In genomic region chr10:62755662-62756653, GRCh38 we compare ENCODE assay signal across 22 cellular contexts. TPM values are rescaled to one million over a fixed set of nuclear protein-coding genes. Genes with fewer than 3 reads are reported as not detected.
DNase-seq lines count a peak whose midpoint lies in the region; ATAC-seq, FAIRE-seq and TF ChIP-seq lines count a peak whose summit lies in the region.
"Had no signal": no experiment of that assay in that cellular context is flagged by ENCODE, and none has a peak within 500 bp of the region (broad histone marks: within the 10 kb centered on the region; RNA-seq: fewer than 3 reads in every experiment).

No MANE protein-coding gene starts in this region.

- no peaks in the 10 kb centered on the region for H3K9me3 ChIP-seq in naive thymus-derived CD4-positive, alpha-beta T cell (ENCODE audit: control insufficient read depth in 2 of 3, low read length in 3 of 3)
- H3K9me3 ChIP-seq in Karpas-422 (ENCODE audit: low read length) = no peaks in the 10 kb centered on the region
- H3K9me3 ChIP-seq: gastrocnemius medialis had no signal

- H3K9me2 ChIP-seq in Karpas-422 (replicated peaks; ENCODE audit: insufficient read depth, low read length) = no peaks in the 10 kb centered on the region

- H3K27me3 ChIP-seq in naive thymus-derived CD4-positive, alpha-beta T cell (ENCODE audit: control insufficient read depth in 2 of 2, insufficient read depth in 2 of 2, low read length in 2 of 2) = no peaks in the 10 kb centered on the region
- H3K27me3 ChIP-seq in Karpas-422 (ENCODE audit: low read length) = no peaks in the 10 kb centered on the region
- H3K27me3 ChIP-seq: cardiac muscle cell, gastrocnemius medialis had no signal

- H3K4me1 Mint-ChIP-seq in activated naive CD8-positive, alpha-beta T cell (ENCODE audit: low read depth) = peaks cover 38% of the 10 kb centered on the region
- H3K4me1 Mint-ChIP-seq in naive thymus-derived CD4-positive, alpha-beta T cell = peaks cover 18 to 24% (median 23%) of the 10 kb centered on the region in 7 donors

- H3K4me3 Mint-ChIP-seq in activated naive CD8-positive, alpha-beta T cell = peak overlapping the region; percentile 44
- peak overlapping the region in 7 of 10 donors; percentile 1 to 34 (median 10) for H3K4me3 Mint-ChIP-seq in naive thymus-derived CD4-positive, alpha-beta T cell
- H3K4me3 Mint-ChIP-seq: T-helper 1 cell treated with Interleukin-12 subunit alpha and Interleukin-12 subunit beta and Interleukin-4 antibody, amounts not matched to agents 30 μg/mL and 1 μg/mL, for 36 hours had no signal

- no peaks in the 10 kb centered on the region for H3K36me3 ChIP-seq in naive thymus-derived CD4-positive, alpha-beta T cell (ENCODE audit: control insufficient read depth in 2 of 3, insufficient read depth in 3 of 3, low read length in 3 of 3)
- H3K36me3 ChIP-seq in Karpas-422 (ENCODE audit: insufficient read depth, low read length) = no peaks in the 10 kb centered on the region
- H3K36me3 ChIP-seq: cardiac muscle cell, gastrocnemius medialis, WERI-Rb-1 had no signal

- DNase-seq in GM12891 (ENCODE audit: insufficient read length, low spot score) = no peak
- peak in 5 of 9 donors; percentile 12 to 43 (median 39) for DNase-seq in naive thymus-derived CD4-positive, alpha-beta T cell
- no peak for DNase-seq in Karpas-422
- DNase-seq: activated CD8-positive, alpha-beta memory T cell treated with anti-CD3 and anti-CD28 coated beads for 24 hours; AML-193; amniotic stem cell; gastrocnemius medialis; kidney; NCI-H1436 treated with DMSO at 0.1 percent for 48 hours; NCI-H2171 treated with DMSO at 0.1 percent for 48 hours; NCI-H69; SIG-M5; WERI-Rb-1 had no signal

- no peak for TF ChIP-seq POLR2A in GM12891 (IDR thresholded peaks at IDR 0.05; ENCODE audit: low read depth, low read length)

- peaks cover 15 to 22% of the 10 kb centered on the region in 2 donors for H3K4me1 ChIP-seq in naive thymus-derived CD4-positive, alpha-beta T cell (ENCODE audit: control insufficient read depth in 2 of 2, insufficient read depth in 2 of 2, low read length in 2 of 2)
- H3K4me1 ChIP-seq in Karpas-422 (ENCODE audit: low read length) = no peaks in the 10 kb centered on the region

- H3K36me3 Mint-ChIP-seq in activated naive CD8-positive, alpha-beta T cell = no peaks in the 10 kb centered on the region
- peaks cover 0 to 9% (median 0%) of the 10 kb centered on the region in 5 donors for H3K36me3 Mint-ChIP-seq in naive thymus-derived CD4-positive, alpha-beta T cell

- H3K9ac ChIP-seq in Karpas-422 (ENCODE audit: low read length) = no peak overlapping the region

- ATAC-seq in HG02610 (IDR thresholded peaks at IDR 0.05; ENCODE audit: unreplicated experiment) = peak; percentile 46
- peak; percentile 60 for ATAC-seq in naive thymus-derived CD4-positive, alpha-beta T cell
- no peak for ATAC-seq in GM19455 (IDR thresholded peaks at IDR 0.05; ENCODE audit: unreplicated experiment)
- ATAC-seq in GM21619 (IDR thresholded peaks at IDR 0.05; ENCODE audit: unreplicated experiment) = no peak
- ATAC-seq in HG03159 (IDR thresholded peaks at IDR 0.05; ENCODE audit: unreplicated experiment) = no peak
- ATAC-seq: esophagus mucosa, gastrocnemius medialis had no signal

- H3K4me3 ChIP-seq in naive thymus-derived CD4-positive, alpha-beta T cell (ENCODE audit: low read length) = no peak overlapping the region
- H3K4me3 ChIP-seq in Karpas-422 (ENCODE audit: low read length) = no peak overlapping the region
- H3K4me3 ChIP-seq: cardiac muscle cell, gastrocnemius medialis had no signal

- H3K27me3 Mint-ChIP-seq in activated naive CD8-positive, alpha-beta T cell = no peaks in the 10 kb centered on the region
- peaks cover 0 to 11% (median 0%) of the 10 kb centered on the region in 5 donors for H3K27me3 Mint-ChIP-seq in naive thymus-derived CD4-positive, alpha-beta T cell

- H3K27ac ChIP-seq in naive thymus-derived CD4-positive, alpha-beta T cell (ENCODE audit: low read depth, low read length) = no peak overlapping the region
- no peak overlapping the region for H3K27ac ChIP-seq in Karpas-422 (ENCODE audit: low read length)
- H3K27ac ChIP-seq: cardiac muscle cell, gastrocnemius medialis, WERI-Rb-1 had no signal

- CTCF ChIA-PET in naive thymus-derived CD4-positive, alpha-beta T cell (lab: Charles Lee) = no interaction called here

- intact Hi-C loops in naive thymus-derived CD4-positive, alpha-beta T cell (cut with micrococcal nuclease) = loop anchor here (1.0 to 5.0 kb wide), 5 partner anchors 23 to 856 kb away; partner anchors contain the start of genes ADO (in 1 of the 2) and EGR2 (in 1 of the 2)

- no peaks in the 10 kb centered on the region for H4K20me1 ChIP-seq in Karpas-422 (ENCODE audit: insufficient read depth, low read depth, low read length)

- H3K79me2 ChIP-seq in Karpas-422 (ENCODE audit: low read length) = no peaks in the 10 kb centered on the region

- FAIRE-seq in GM12891 (lab: Jason Lieb, UNC) = peak; percentile 75
- FAIRE-seq: D721Med, kidney had no signal

- no peak overlapping the region for H2AFZ ChIP-seq in Karpas-422 (ENCODE audit: low read length)

- POLR2A ChIA-PET in naive thymus-derived CD4-positive, alpha-beta T cell (lab: Charles Lee) = interaction anchor here (1.4 kb wide), 1 partner anchor 23 kb away, joined by 3 read pairs; no protein-coding TSS in a partner anchor

- H3K27ac Mint-ChIP-seq in activated naive CD8-positive, alpha-beta T cell = peak overlapping the region; percentile 81
- H3K27ac Mint-ChIP-seq in naive thymus-derived CD4-positive, alpha-beta T cell = peak overlapping the region in 7 of 9 donors; percentile 4 to 63 (median 24)
- H3K27ac Mint-ChIP-seq: T-helper 1 cell treated with Interleukin-12 subunit alpha and Interleukin-12 subunit beta and Interleukin-4 antibody, amounts not matched to agents 30 μg/mL and 1 μg/mL, for 36 hours had no signal

- H3K9me3 Mint-ChIP-seq in activated naive CD8-positive, alpha-beta T cell (ENCODE audit: low read depth) = no peaks in the 10 kb centered on the region
- H3K9me3 Mint-ChIP-seq in naive thymus-derived CD4-positive, alpha-beta T cell = peaks cover 0 to 3% (median 0%) of the 10 kb centered on the region in 11 donors
- H3K9me3 Mint-ChIP-seq: T-helper 1 cell treated with Interleukin-12 subunit alpha and Interleukin-12 subunit beta and Interleukin-4 antibody, amounts not matched to agents 30 μg/mL and 1 μg/mL, for 36 hours had no signal

- H3K4me2 ChIP-seq in Karpas-422 (ENCODE audit: low read depth, low read length, poor library complexity, severe bottlenecking) = no peak overlapping the region

TF ChIP-seq in GM12891, 5 proteins besides CTCF, POLR2A, EP300 and RAD21:
- TF ChIP-seq TAF1 (IDR thresholded peaks at IDR 0.05; ENCODE audit: low read depth, low read length) = no peak

RNA-seq across cellular contexts. Expression of gene ADO, which starts 48.6 kb away (rescaled TPM):
- 18.6 TPM for polyA plus RNA-seq in GM12891 (2012; ENCODE audit: low read depth, missing spikeins)
- 10 to 100 TPM in 4 of 5 experiments, 1 to 10 TPM in 1; 9.8 to 21.3 (median 15.6) TPM for total RNA-seq in naive thymus-derived CD4-positive, alpha-beta T cell
- 1 to 10 TPM; 2.0 to 2.3 TPM for polyA plus RNA-seq in naive thymus-derived CD4-positive, alpha-beta T cell
- 16.4 and 16.5 TPM in 2 replicates for total RNA-seq in Karpas-422 (2014; rRNA removed; shearing (Covaris generic); ENCODE audit: low replicate concordance)

Comparison
In these comparisons a context has a peak if more than half of its experiments do, and no peak if none do; other contexts are left out.
1. DNase-seq: peak in naive thymus-derived CD4-positive, alpha-beta T cell (5 of 9); none in GM12891 (single experiment) and Karpas-422 (single experiment).
2. ATAC-seq: peak in HG02610 (single experiment) and naive thymus-derived CD4-positive, alpha-beta T cell (single experiment); none in GM19455 (single experiment), GM21619 (single experiment) and HG03159 (single experiment).